7 cellular contexts compared by ENCODE assay signal in the genomic region with DNA sequence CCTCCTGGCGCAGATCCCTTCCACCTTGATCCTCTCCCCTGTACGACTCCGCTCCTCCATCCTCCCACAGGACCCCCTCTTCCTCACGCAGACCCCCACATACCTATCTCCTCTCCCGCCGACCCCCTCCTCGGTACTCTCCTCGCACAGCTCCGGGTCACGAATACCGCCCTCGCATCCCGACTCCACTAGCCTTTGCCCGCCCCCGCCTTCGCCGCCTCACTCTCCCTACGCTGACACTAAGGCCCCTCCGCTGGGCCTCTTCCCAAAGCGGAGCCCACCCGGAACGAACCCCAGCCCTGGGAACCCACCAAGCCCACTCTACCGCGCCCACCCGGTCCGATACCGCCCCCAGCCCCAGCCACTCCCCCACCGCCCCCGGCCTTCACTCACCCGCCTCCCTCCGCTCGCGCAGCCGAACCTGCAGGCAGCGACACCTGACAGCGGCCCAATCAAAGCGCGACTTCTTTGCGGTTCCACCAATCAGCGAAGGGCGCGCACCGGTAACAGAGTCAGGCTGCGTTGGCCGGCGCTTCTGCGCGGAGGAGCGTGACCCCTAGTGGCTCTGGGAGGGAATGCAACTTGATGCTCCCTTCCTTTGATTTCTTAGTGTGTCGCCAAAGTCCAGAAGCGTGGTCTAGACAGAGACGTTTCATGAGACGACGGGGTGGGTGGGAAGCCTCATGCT. TPM values are rescaled to one million over a fixed set of nuclear protein-coding genes. Genes with fewer than 3 reads are reported as not detected.
DNase-seq lines count a peak whose midpoint lies in the region; ATAC-seq, FAIRE-seq and TF ChIP-seq lines count a peak whose summit lies in the region.
"Not testable (repeated sequence)": the region's sequence is repeated elsewhere in the genome, so short reads cannot be mapped to it uniquely, and the experiment has no call there.

A gene (minus strand): TSS at position 430 of the 688 bp plus-strand sequence. CDS start 5,704 bp downstream, outside the sequence.

- POLR2A ChIA-PET in MCF 10A (lab: Yijun Ruan, JAX), result not testable (repeated sequence)

- H3K9me3 Mint-ChIP-seq in MCF 10A (ENCODE audit: unreplicated experiment), result not testable (repeated sequence)

- H3K36me3 Mint-ChIP-seq in MCF 10A (ENCODE audit: insufficient read depth, unreplicated experiment), result not testable (repeated sequence)

- not testable (repeated sequence) for H3K27me3 Mint-ChIP-seq in MCF 10A (ENCODE audit: insufficient read depth, unreplicated experiment)

- not testable (repeated sequence) for TF ChIP-seq POLR2A in H54 (IDR thresholded peaks at IDR 0.05; ENCODE audit: low read depth, low read length)

- BruUV-seq in MCF 10A (replicated peaks; lab: Mats Ljungman, UMichigan), result not testable (repeated sequence)

- H3K9me3 ChIP-seq in left ventricle myocardium inferior (replicated peaks), result not testable (repeated sequence)

- peak; percentile 95 for FAIRE-seq in H54 (lab: Jason Lieb, UNC)

- in situ Hi-C loops in SK-MEL-5 (cut with HindIII; ENCODE audit: low pct_unique_long_range_greater_than_20kb, low sequenced_read_pairs), result not testable (repeated sequence)

- not testable (repeated sequence) for H3K27me3 ChIP-seq in left ventricle myocardium inferior (ENCODE audit: low read depth)

- ATAC-seq in GM18907 (IDR thresholded peaks at IDR 0.05; ENCODE audit: unreplicated experiment) (peak; percentile 94), HG03175 (IDR thresholded peaks at IDR 0.05; ENCODE audit: unreplicated experiment) (peak; percentile 96)

- not testable (repeated sequence) for DNase-seq in H54 (ENCODE audit: insufficient read length, low spot score); SK-MEL-5 (ENCODE audit: low read depth, low spot score); MCF 10A (ENCODE audit: unreplicated experiment); left ventricle myocardium inferior; posterior vena cava (ENCODE audit: low spot score)

- not testable (repeated sequence) for TF ChIP-seq CTCF in MCF 10A (IDR thresholded peaks at IDR 0.05; ENCODE audit: unreplicated experiment); left ventricle myocardium inferior (IDR thresholded peaks at IDR 0.05; ENCODE audit: borderline replicate concordance)

- H3K27ac ChIP-seq in left ventricle myocardium inferior (replicated peaks), result not testable (repeated sequence)

- H3K4me3 Mint-ChIP-seq in MCF 10A (ENCODE audit: unreplicated experiment), result not testable (repeated sequence)

- not testable (repeated sequence) for H3K4me1 ChIP-seq in left ventricle myocardium inferior

- not testable (repeated sequence) for H3K4me3 ChIP-seq in left ventricle myocardium inferior

- CTCF ChIA-PET in MCF 10A (lab: Yijun Ruan, JAX), result not testable (repeated sequence)

- not testable (repeated sequence) for H3K4me1 Mint-ChIP-seq in MCF 10A (ENCODE audit: insufficient read depth, unreplicated experiment)

- H3K27ac Mint-ChIP-seq in MCF 10A (ENCODE audit: low read depth, unreplicated experiment), result not testable (repeated sequence)

- intact Hi-C loops in MCF 10A (cut with micrococcal nuclease); left ventricle myocardium inferior (cut with micrococcal nuclease); posterior vena cava (cut with DNase I): not testable (repeated sequence)

- not testable (repeated sequence) for H3K36me3 ChIP-seq in left ventricle myocardium inferior

RNA-seq across cellular contexts. Expression of the gene that starts here (rescaled TPM):
- total RNA-seq in SK-MEL-5 (2014; rRNA removed; shearing (Covaris generic)), result 13.7 and 14.8 TPM in 2 replicates
- 12.5 and 22.8 TPM in 2 replicates for polyA plus RNA-seq in SK-MEL-5 (2015; cell fraction: cytosol; rRNA removed)
- polyA plus RNA-seq in SK-MEL-5 (2015; cell fraction: nucleus; rRNA removed), result 154 and 162 TPM in 2 replicates
- 56.8 and 64.0 TPM in 2 replicates for total RNA-seq in MCF 10A (2022)
- 12.8 TPM for total RNA-seq in left ventricle myocardium inferior
- 10 to 100 TPM; 22.7 to 31.5 TPM for total RNA-seq in posterior vena cava
